In the genomic region with DNA sequence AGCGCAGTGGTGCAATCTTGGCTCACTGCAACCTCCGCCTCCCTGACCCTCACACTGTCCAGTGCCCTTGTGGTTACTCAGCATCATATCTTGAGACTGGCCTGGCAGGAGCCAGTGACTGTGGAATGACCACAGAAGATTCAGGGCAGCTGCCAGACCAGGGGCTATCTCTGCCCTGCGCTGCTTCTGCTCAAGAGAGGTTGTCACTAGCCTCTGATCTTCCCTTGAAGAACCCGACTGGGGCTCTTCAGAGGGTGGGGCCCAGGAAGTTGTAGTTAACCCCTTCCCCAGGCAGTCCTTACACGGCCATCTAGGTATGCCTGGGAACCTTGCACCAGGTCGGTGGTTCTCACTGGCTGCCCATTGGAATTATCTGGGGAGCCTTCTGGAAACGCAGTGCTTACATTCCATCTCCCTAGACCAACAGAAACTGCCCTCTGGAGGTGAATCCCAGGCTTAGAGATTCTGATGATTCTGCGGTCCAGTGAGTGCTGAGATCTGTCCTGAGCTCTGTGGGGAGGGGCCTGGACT, we compare ENCODE assay signal across 11 cellular contexts. TPM values are rescaled to one million over a fixed set of nuclear protein-coding genes. Genes with fewer than 3 reads are reported as not detected.
DNase-seq lines count a peak whose midpoint lies in the region; ATAC-seq, FAIRE-seq and TF ChIP-seq lines count a peak whose summit lies in the region.
"Had no signal": no experiment of that assay in that cellular context is flagged by ENCODE, and none has a peak within 500 bp of the region (broad histone marks: within the 10 kb centered on the region; RNA-seq: fewer than 3 reads in every experiment).

No MANE protein-coding gene starts in this region.

- H3K4me1 Mint-ChIP-seq in naive thymus-derived CD4-positive, alpha-beta T cell: peaks cover 0 to 16% (median 14%) of the 10 kb centered on the region in 7 donors
- H3K4me1 Mint-ChIP-seq: B cell, IgD-negative memory B cell had no signal

- H3K27me3 Mint-ChIP-seq in naive thymus-derived CD4-positive, alpha-beta T cell: no peaks in the 10 kb centered on the region
- H3K27me3 Mint-ChIP-seq: B cell had no signal

- peak; percentile 38 for DNase-seq in A172 (ENCODE audit: low spot score)
- no peak for DNase-seq in RWPE1 (ENCODE audit: low spot score)
- DNase-seq in globus pallidus (ENCODE audit: low spot score): peak; percentile 65
- DNase-seq in naive thymus-derived CD4-positive, alpha-beta T cell: no peak
- no peak for DNase-seq in posterior vena cava (ENCODE audit: low spot score)
- no peak for DNase-seq in HuH-7.5 (ENCODE audit: low spot score)
- DNase-seq in GM12891 (ENCODE audit: insufficient read length, low spot score): no peak
- DNase-seq: activated CD4-positive, CD25-positive, alpha-beta regulatory T cell had no signal

- no peak overlapping the region for H3K4me3 ChIP-seq in naive thymus-derived CD4-positive, alpha-beta T cell (ENCODE audit: low read length)

- CTCF ChIA-PET in RWPE1 (lab: Yijun Ruan, JAX): interaction anchor here (0.5 to 1.3 kb wide), 4 partner anchors 17 to 203 kb away, joined by 3 to 10 read pairs (median 4); no protein-coding TSS in a partner anchor
- CTCF ChIA-PET in naive thymus-derived CD4-positive, alpha-beta T cell (lab: Charles Lee): interaction anchor here (1.0 kb wide), 1 partner anchor 19 kb away, joined by 3 read pairs; no protein-coding TSS in a partner anchor

- intact Hi-C loops in naive thymus-derived CD4-positive, alpha-beta T cell (cut with micrococcal nuclease): no loop called here
- intact Hi-C loops in posterior vena cava (cut with DNase I): no loop called here

- no peaks in the 10 kb centered on the region for H3K27me3 ChIP-seq in naive thymus-derived CD4-positive, alpha-beta T cell (ENCODE audit: control insufficient read depth in 2 of 2, insufficient read depth in 2 of 2, low read length in 2 of 2)

- peak overlapping the region in 1 of 9 donors; percentile 8 for H3K27ac Mint-ChIP-seq in naive thymus-derived CD4-positive, alpha-beta T cell
- H3K27ac Mint-ChIP-seq: B cell, IgD-negative memory B cell had no signal

- ATAC-seq in naive thymus-derived CD4-positive, alpha-beta T cell: peak; percentile 21
- ATAC-seq in activated CD4-positive, CD25-positive, alpha-beta regulatory T cell treated with anti-CD3 and anti-CD28 coated beads, Interleukin-2, amount 50 U/mL, for 24 hours: no peak

- TF ChIP-seq POLR2A in GM12891 (IDR thresholded peaks at IDR 0.05; ENCODE audit: low read depth, low read length): no peak

- POLR2A ChIA-PET in RWPE1 (lab: Yijun Ruan, JAX; ENCODE audit: low non-redundant PET): no interaction called here
- POLR2A ChIA-PET in naive thymus-derived CD4-positive, alpha-beta T cell (lab: Charles Lee): no interaction called here

- no peak for TF ChIP-seq CTCF in RWPE1 (conservative IDR thresholded peaks at IDR 0.05; ENCODE audit: low read depth)

- no peaks in the 10 kb centered on the region for H3K4me1 ChIP-seq in naive thymus-derived CD4-positive, alpha-beta T cell (ENCODE audit: control insufficient read depth in 2 of 2, insufficient read depth in 2 of 2, low read length in 2 of 2)

- H3K36me3 Mint-ChIP-seq in naive thymus-derived CD4-positive, alpha-beta T cell: peaks cover 0 to 23% (median 0%) of the 10 kb centered on the region in 5 donors
- H3K36me3 Mint-ChIP-seq: IgD-negative memory B cell had no signal

- no peak for FAIRE-seq in GM12891 (lab: Jason Lieb, UNC)

- H3K27ac ChIP-seq in RWPE1: peak overlapping the region; percentile 67
- H3K27ac ChIP-seq in naive thymus-derived CD4-positive, alpha-beta T cell (ENCODE audit: low read depth, low read length): no peak overlapping the region

- no peaks in the 10 kb centered on the region for H3K9me3 ChIP-seq in naive thymus-derived CD4-positive, alpha-beta T cell (ENCODE audit: control insufficient read depth in 2 of 3, low read length in 3 of 3)

- H3K36me3 ChIP-seq in naive thymus-derived CD4-positive, alpha-beta T cell (ENCODE audit: control insufficient read depth in 2 of 3, insufficient read depth in 3 of 3, low read length in 3 of 3): no peaks in the 10 kb centered on the region

- H3K4me3 Mint-ChIP-seq in naive thymus-derived CD4-positive, alpha-beta T cell: peak overlapping the region in 1 of 10 donors; percentile 9
- H3K4me3 Mint-ChIP-seq: B cell, IgD-negative memory B cell had no signal

- H3K9me3 Mint-ChIP-seq in naive thymus-derived CD4-positive, alpha-beta T cell: peaks cover 0 to 5% (median 0%) of the 10 kb centered on the region in 11 donors
- H3K9me3 Mint-ChIP-seq: IgD-negative memory B cell had no signal

TF ChIP-seq in GM12891, 5 proteins besides CTCF, POLR2A, EP300 and RAD21:
- no peak for TF ChIP-seq TAF1 (IDR thresholded peaks at IDR 0.05; ENCODE audit: low read depth, low read length)
- TF ChIP-seq SPI1 (IDR thresholded peaks at IDR 0.05; ENCODE audit: low read depth, low read length): no peak
- no peak for TF ChIP-seq POU2F2 (IDR thresholded peaks at IDR 0.05; ENCODE audit: low read depth, low read length)
- TF ChIP-seq PAX5 (IDR thresholded peaks at IDR 0.05; ENCODE audit: insufficient read depth, low read length, severe bottlenecking): no peak
- no peak for TF ChIP-seq POLR2AphosphoS5 (IDR thresholded peaks at IDR 0.05; ENCODE audit: low read depth, low read length)

RNA-seq across cellular contexts. Expression of a gene that starts 41.4 kb away (rescaled TPM):
- 11.2 and 12.3 TPM in 2 replicates for total RNA-seq in A172 (2014; rRNA removed; shearing (Covaris generic))
- total RNA-seq in naive thymus-derived CD4-positive, alpha-beta T cell: 10 to 100 TPM in 2 of 5 experiments, 1 to 10 TPM in 3; 1.2 to 43.6 (median 6.0) TPM
- under 1 TPM; 0.17 to 0.44 TPM for polyA plus RNA-seq in naive thymus-derived CD4-positive, alpha-beta T cell
- 10 to 100 TPM; 54.6 to 58.1 TPM for total RNA-seq in posterior vena cava
- 0.37 TPM for polyA plus RNA-seq in GM12891 (2012; ENCODE audit: low read depth, missing spikeins)

Comparison
In these comparisons a context has a peak if more than half of its experiments do, and no peak if none do; other contexts are left out.
1. DNase-seq: peak in A172 (single experiment) and globus pallidus (single experiment); none in RWPE1 (single experiment), naive thymus-derived CD4-positive, alpha-beta T cell (0 of 9), posterior vena cava (single experiment), HuH-7.5 (single experiment) and GM12891 (single experiment).